Comparison of ENCODE assay signal across 19 cellular contexts in genomic region chr4:14445882-14446281, GRCh38.
"Had no signal": no experiment of that assay in that cellular context is flagged by ENCODE, and none has a peak within 500 bp of the region (broad histone marks: within the 10 kb centered on the region; RNA-seq: fewer than 3 reads in every experiment).

No MANE protein-coding gene starts in this region.

- ATAC-seq: gastrocnemius medialis; heart right ventricle; left lung; natural killer cell; right lobe of liver; stimulated activated naive CD8-positive, alpha-beta T cell treated with anti-CD3 and anti-CD28 coated beads, Interleukin-15, Interleukin-2, amounts not matched to agents 100 U/mL and 50 U/mL, for 24 hours; T-cell had no signal

- H3K4me3 ChIP-seq: adrenal gland, gastrocnemius medialis, heart right ventricle, left lung, right lobe of liver, upper lobe of left lung had no signal

- H3K27me3 Mint-ChIP-seq: memory B cell, T-cell had no signal

- H3K27me3 ChIP-seq: adrenal gland, gastrocnemius medialis, heart right ventricle, left lung, right lobe of liver, upper lobe of left lung had no signal

- H3K27ac Mint-ChIP-seq: brain, endodermal cell, memory B cell, natural killer cell, T-cell had no signal

- H3K36me3 ChIP-seq: adrenal gland, gastrocnemius medialis, heart right ventricle, left lung, right lobe of liver, upper lobe of left lung had no signal

- H3K4me3 Mint-ChIP-seq: brain, endodermal cell, memory B cell, natural killer cell, T-cell had no signal

- H3K27ac ChIP-seq: adrenal gland, gastrocnemius medialis, heart right ventricle, left lung, right lobe of liver, upper lobe of left lung had no signal

- H3K4me1 Mint-ChIP-seq: brain, natural killer cell, T-cell had no signal

- H3K9me3 Mint-ChIP-seq: brain had no signal

- DNase-seq: activated CD4-positive, alpha-beta T cell treated with anti-CD3 and anti-CD28 coated beads, Interleukin-2, amount 50 U/mL, for 1 hour; activated CD4-positive, CD25-positive, alpha-beta regulatory T cell; activated naive CD4-positive, alpha-beta T cell treated with anti-CD3 and anti-CD28 coated beads, Interleukin-2, amount 50 U/mL, for 16 hours; activated T-cell treated with anti-CD3 and anti-CD28 coated beads, Interleukin-2, amount 50 U/mL, for 1 hour; adrenal gland; endodermal cell; gastrocnemius medialis; heart right ventricle; islet precursor cell; left lung; natural killer cell; posterior cingulate gyrus; right lobe of liver; stimulated activated CD4-positive, alpha-beta T cell treated with anti-CD3 and anti-CD28 coated beads, Interleukin-2, amount 100 ng/mL, for 24 hours; stimulated activated naive CD8-positive, alpha-beta T cell treated with anti-CD3 and anti-CD28 coated beads, Interleukin-15, Interleukin-2, amounts not matched to agents 100 U/mL and 50 U/mL, for 24 hours; T-cell; upper lobe of left lung had no signal

- H3K4me1 ChIP-seq: adrenal gland, gastrocnemius medialis, heart right ventricle, left lung, right lobe of liver, upper lobe of left lung had no signal

- H3K36me3 Mint-ChIP-seq: brain, memory B cell, natural killer cell, T-cell had no signal
